In genomic region chr4:184409911-184410692, GRCh38 we compare ENCODE assay signal across 11 cellular contexts.
DNase-seq lines count a peak whose midpoint lies in the region; ATAC-seq and TF ChIP-seq lines count a peak whose summit lies in the region.
"Had no signal": no experiment of that assay in that cellular context is flagged by ENCODE, and none has a peak within 500 bp of the region (broad histone marks: within the 10 kb centered on the region; RNA-seq: fewer than 3 reads in every experiment).

No MANE protein-coding gene starts in this region.

- H3K9me3 ChIP-seq in BLaER1: no peaks in the 10 kb centered on the region
- no peaks in the 10 kb centered on the region for H3K9me3 ChIP-seq in effector memory CD4-positive, alpha-beta T cell (ENCODE audit: control insufficient read depth, low read length)
- H3K9me3 ChIP-seq in upper lobe of right lung: no peaks in the 10 kb centered on the region

- DNase-seq in T-helper 2 cell: peak in 3 of 5 experiments; percentile 13 to 59 (median 42)
- peak in 2 of 3 donors; percentile 30 to 38 for DNase-seq in effector memory CD4-positive, alpha-beta T cell
- DNase-seq in NCI-H510A treated with DMSO at 0.1 percent for 48 hours (lab: John Stamatoyannopoulos, UW): no peak
- DNase-seq in upper lobe of right lung: no peak
- DNase-seq: COR-L47, cortex of kidney, left colon had no signal

- H3K27ac ChIP-seq in BLaER1 (peak overlapping the region; percentile 91), upper lobe of right lung (no peak overlapping the region)
- peak overlapping the region; percentile 47 for H3K27ac ChIP-seq in effector memory CD4-positive, alpha-beta T cell (ENCODE audit: insufficient read depth, low read length, poor library complexity, severe bottlenecking)

- H4K20me1 ChIP-seq in BLaER1: no peaks in the 10 kb centered on the region

- H3K9ac ChIP-seq in BLaER1: peak overlapping the region; percentile 41; the same call in 1 of the 2 replicates

- H3K4me3 ChIP-seq in BLaER1 (peak overlapping the region; percentile 22; the same call in 1 of the 2 replicates), upper lobe of right lung (no peak overlapping the region)
- no peak overlapping the region for H3K4me3 ChIP-seq in effector memory CD4-positive, alpha-beta T cell (ENCODE audit: insufficient read depth, low read depth, low read length, poor library complexity, severe bottlenecking)

- H3K36me3 ChIP-seq in BLaER1 (peaks cover 42% of the 10 kb centered on the region), upper lobe of right lung (peaks cover 55% of the 10 kb centered on the region)
- H3K36me3 ChIP-seq in effector memory CD4-positive, alpha-beta T cell (ENCODE audit: control insufficient read depth, insufficient read depth, low read length): peaks cover 35% of the 10 kb centered on the region

- H3K27me3 ChIP-seq in BLaER1 (no peaks in the 10 kb centered on the region), upper lobe of right lung (no peaks in the 10 kb centered on the region)
- H3K27me3 ChIP-seq in effector memory CD4-positive, alpha-beta T cell (replicated peaks; ENCODE audit: control insufficient read depth, insufficient read depth, low read length, poor library complexity, severe bottlenecking): no peaks in the 10 kb centered on the region

- ATAC-seq in GM21447 (IDR thresholded peaks at IDR 0.05; ENCODE audit: unreplicated experiment) (peak; percentile 84), GM18520 (IDR thresholded peaks at IDR 0.05; ENCODE audit: unreplicated experiment) (no peak), HG03439 (IDR thresholded peaks at IDR 0.05; ENCODE audit: unreplicated experiment) (no peak), upper lobe of right lung (no peak)
- ATAC-seq: left colon had no signal

- intact Hi-C loops in upper lobe of right lung (cut with DNase I): no loop called here

- H3K4me1 ChIP-seq in BLaER1: peaks cover 98% of the 10 kb centered on the region
- peaks cover 24% of the 10 kb centered on the region for H3K4me1 ChIP-seq in effector memory CD4-positive, alpha-beta T cell (ENCODE audit: control insufficient read depth, insufficient read depth, low read length, poor library complexity, severe bottlenecking)
- peaks cover 41% of the 10 kb centered on the region for H3K4me1 ChIP-seq in upper lobe of right lung

- no peak for TF ChIP-seq CTCF in upper lobe of right lung (IDR thresholded peaks at IDR 0.05)

- peak overlapping the region; percentile 82 for H3K4me2 ChIP-seq in BLaER1

Comparison
In these comparisons a context has a peak if more than half of its experiments do, and no peak if none do; other contexts are left out.
1. DNase-seq: peak in T-helper 2 cell (3 of 5) and effector memory CD4-positive, alpha-beta T cell (2 of 3); none in NCI-H510A treated with DMSO at 0.1 percent for 48 hours (single experiment) and upper lobe of right lung (single experiment).